ENCODE assay signal across 1 cellular context in genomic region chr15:52093539-52094502, GRCh38.
TF ChIP-seq lines count a peak whose summit lies in the region.

No MANE protein-coding gene starts in this region.

TF ChIP-seq in HepG2, 621 proteins besides CTCF, POLR2A, EP300 and RAD21:
- TF ChIP-seq ZNF687 (CRISPR knock-in tag; IDR thresholded peaks at IDR 0.05) (0 out of 2 replicates have a peak, but pooled peaks have one; percentile 19), BRD4 (CRISPR knock-in tag; IDR thresholded peaks at IDR 0.05) (no peak), MYNN (CRISPR knock-in tag; IDR thresholded peaks at IDR 0.05; ENCODE audit: low read depth) (no peak), ZBTB33 (CRISPR knock-in tag; IDR thresholded peaks at IDR 0.05) (0 out of 2 replicates have a peak, but pooled peaks have one; percentile 18), ZNF101 (CRISPR knock-in tag; IDR thresholded peaks at IDR 0.05; ENCODE audit: borderline replicate concordance, low read depth) (no peak), ZNF329 (CRISPR knock-in tag; IDR thresholded peaks at IDR 0.05; ENCODE audit: low read depth) (no peak), PHF8 (CRISPR knock-in tag; IDR thresholded peaks at IDR 0.05) (no peak)
TF ChIP-seq in HepG2: peak in this region for 2.
